1 cellular context compared by ENCODE assay signal in genomic region chr12:46549527-46550265, GRCh38.
TF ChIP-seq lines count a peak whose summit lies in the region.

No MANE protein-coding gene starts in this region.

TF ChIP-seq in K562, 482 proteins besides CTCF, POLR2A, EP300 and RAD21 (continued from another document and continues in another):
- TF ChIP-seq MGA (IDR thresholded peaks at IDR 0.05) (peak; percentile 24), SMAD3 (CRISPR knock-in tag; conservative IDR thresholded peaks at IDR 0.05) (peak; percentile 5; the same call in 1 of the 2 replicates), HMBOX1 (IDR thresholded peaks at IDR 0.05) (0 out of 2 replicates have a peak, but pooled peaks have one; percentile 19), ARID1B (IDR thresholded peaks at IDR 0.05) (peak; percentile 74), TCFL5 (CRISPR knock-in tag; conservative IDR thresholded peaks at IDR 0.05) (0 out of 2 replicates have a peak, but pooled peaks have one; percentile 8), RNF2 (IDR thresholded peaks at IDR 0.05) (peak; percentile 90), NR2C2 (CRISPR knock-in tag; IDR thresholded peaks at IDR 0.05) (no peak), NR2C2 (tag; IDR thresholded peaks at IDR 0.05) (peak; percentile 35; the same call in 1 of the 2 replicates), KAT7 (CRISPR knock-in tag; IDR thresholded peaks at IDR 0.05; ENCODE audit: borderline replicate concordance) (no peak), ZNF592 (IDR thresholded peaks at IDR 0.05) (peak; percentile 87), KLF6 (CRISPR knock-in tag; IDR thresholded peaks at IDR 0.05; ENCODE audit: borderline replicate concordance) (peak; percentile 80), ZNF212 (CRISPR knock-in tag; IDR thresholded peaks at IDR 0.05) (0 out of 2 replicates have a peak, but pooled peaks have one; percentile 44), SMARCA4 (IDR thresholded peaks at IDR 0.05) (peak; percentile 84; the same call in 1 of the 2 replicates), TEAD1 (CRISPR knock-in tag; IDR thresholded peaks at IDR 0.05) (peak in 1 of 2 experiments; percentile 53; a peak in 1 of 4 replicates), CREM (IDR thresholded peaks at IDR 0.05; ENCODE audit: low read depth) (peak; percentile 81), ZBTB12 (CRISPR knock-in tag; IDR thresholded peaks at IDR 0.05) (peak; percentile 57; the same call in 1 of the 2 replicates), BDP1 (IDR thresholded peaks at IDR 0.05; ENCODE audit: insufficient read depth, insufficient read length) (no peak), NFE2 (IDR thresholded peaks at IDR 0.05; ENCODE audit: low read depth) (peak; percentile 44; the same call in 1 of the 2 replicates), SOX6 (IDR thresholded peaks at IDR 0.05) (peak; percentile 91), ZBTB49 (CRISPR knock-in tag; IDR thresholded peaks at IDR 0.05; ENCODE audit: borderline replicate concordance) (no peak), PHF8 (IDR thresholded peaks at IDR 0.05; ENCODE audit: borderline replicate concordance, low read length) (no peak), ZNF668 (CRISPR knock-in tag; IDR thresholded peaks at IDR 0.05) (0 out of 2 replicates have a peak, but pooled peaks have one; percentile 5), SP1 (CRISPR knock-in tag; IDR thresholded peaks at IDR 0.05) (peak; percentile 55), TARDBP (IDR thresholded peaks at IDR 0.05) (0 out of 2 replicates have a peak, but pooled peaks have one; percentile 18), SMAD1 (IDR thresholded peaks at IDR 0.05; ENCODE audit: low read depth, low read length, partially characterized antibody) (peak; percentile 26), C11orf30 (IDR thresholded peaks at IDR 0.05; ENCODE audit: low read depth) (0 out of 2 replicates have a peak, but pooled peaks have one; percentile 3), L3MBTL2 (IDR thresholded peaks at IDR 0.05) (peak; percentile 47; the same call in 1 of the 2 replicates), FOSL1 (tag; conservative IDR thresholded peaks at IDR 0.05) (peak; percentile 99), TAL1 (IDR thresholded peaks at IDR 0.05) (0 out of 2 replicates have a peak, but pooled peaks have one; percentile 1), ETV5 (CRISPR knock-in tag; IDR thresholded peaks at IDR 0.05; ENCODE audit: low read depth) (peak; percentile 98), SMAD4 (CRISPR knock-in tag; conservative IDR thresholded peaks at IDR 0.05) (peak; percentile 45; the same call in 1 of the 2 replicates), ETS2 (tag; IDR thresholded peaks at IDR 0.05; ENCODE audit: borderline replicate concordance, poor library complexity, severe bottlenecking) (peak; percentile 60), ZNF395 (CRISPR knock-in tag; IDR thresholded peaks at IDR 0.05) (peak; percentile 78; the same call in 1 of the 2 replicates), ZNF785 (CRISPR knock-in tag; IDR thresholded peaks at IDR 0.05) (no peak), ATF3 (IDR thresholded peaks at IDR 0.05) (peak; percentile 98), ATF3 (CRISPR knock-in tag; conservative IDR thresholded peaks at IDR 0.05) (peak; percentile 57; the same call in 1 of the 2 replicates)
